ENCODE assay signal across 1 cellular context in the genomic region with DNA sequence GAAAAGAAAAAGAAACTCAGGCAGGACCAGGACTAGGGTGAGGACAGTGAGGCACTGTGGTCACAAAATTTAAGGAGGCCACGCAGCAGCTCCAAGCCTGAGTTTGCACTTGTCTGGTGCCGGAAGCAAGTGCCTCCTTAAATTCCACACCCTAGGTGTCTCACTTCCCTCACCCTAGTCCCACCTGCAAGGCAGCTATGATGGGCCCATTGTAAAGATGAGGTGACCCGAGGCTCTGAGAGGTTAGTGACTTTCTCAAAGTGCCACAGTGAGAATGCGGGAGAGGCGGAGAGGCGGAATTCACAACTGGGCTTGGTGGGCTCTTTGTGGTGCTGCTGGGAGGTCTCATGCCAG.
TF ChIP-seq lines count a peak whose summit lies in the region.

No MANE protein-coding gene starts in this region.

TF ChIP-seq in HCT116, 20 proteins besides CTCF, POLR2A, EP300 and RAD21 (continued from another document):
- TF ChIP-seq, protein P1, sequence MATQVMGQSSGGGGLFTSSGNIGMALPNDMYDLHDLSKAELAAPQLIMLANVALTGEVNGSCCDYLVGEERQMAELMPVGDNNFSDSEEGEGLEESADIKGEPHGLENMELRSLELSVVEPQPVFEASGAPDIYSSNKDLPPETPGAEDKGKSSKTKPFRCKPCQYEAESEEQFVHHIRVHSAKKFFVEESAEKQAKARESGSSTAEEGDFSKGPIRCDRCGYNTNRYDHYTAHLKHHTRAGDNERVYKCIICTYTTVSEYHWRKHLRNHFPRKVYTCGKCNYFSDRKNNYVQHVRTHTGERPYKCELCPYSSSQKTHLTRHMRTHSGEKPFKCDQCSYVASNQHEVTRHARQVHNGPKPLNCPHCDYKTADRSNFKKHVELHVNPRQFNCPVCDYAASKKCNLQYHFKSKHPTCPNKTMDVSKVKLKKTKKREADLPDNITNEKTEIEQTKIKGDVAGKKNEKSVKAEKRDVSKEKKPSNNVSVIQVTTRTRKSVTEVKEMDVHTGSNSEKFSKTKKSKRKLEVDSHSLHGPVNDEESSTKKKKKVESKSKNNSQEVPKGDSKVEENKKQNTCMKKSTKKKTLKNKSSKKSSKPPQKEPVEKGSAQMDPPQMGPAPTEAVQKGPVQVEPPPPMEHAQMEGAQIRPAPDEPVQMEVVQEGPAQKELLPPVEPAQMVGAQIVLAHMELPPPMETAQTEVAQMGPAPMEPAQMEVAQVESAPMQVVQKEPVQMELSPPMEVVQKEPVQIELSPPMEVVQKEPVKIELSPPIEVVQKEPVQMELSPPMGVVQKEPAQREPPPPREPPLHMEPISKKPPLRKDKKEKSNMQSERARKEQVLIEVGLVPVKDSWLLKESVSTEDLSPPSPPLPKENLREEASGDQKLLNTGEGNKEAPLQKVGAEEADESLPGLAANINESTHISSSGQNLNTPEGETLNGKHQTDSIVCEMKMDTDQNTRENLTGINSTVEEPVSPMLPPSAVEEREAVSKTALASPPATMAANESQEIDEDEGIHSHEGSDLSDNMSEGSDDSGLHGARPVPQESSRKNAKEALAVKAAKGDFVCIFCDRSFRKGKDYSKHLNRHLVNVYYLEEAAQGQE (IDR thresholded peaks at IDR 0.05; ENCODE audit: low read depth) = no peak
- TF ChIP-seq JUND (IDR thresholded peaks at IDR 0.05) = no peak
- TF ChIP-seq EGR1 (IDR thresholded peaks at IDR 0.05; ENCODE audit: low read depth) = no peak
- no peak for TF ChIP-seq FOSL1 (IDR thresholded peaks at IDR 0.05; ENCODE audit: low read depth)
- TF ChIP-seq EZH2phosphoT487 (IDR thresholded peaks at IDR 0.05; ENCODE audit: borderline replicate concordance) = no peak
- TF ChIP-seq, protein P2, sequence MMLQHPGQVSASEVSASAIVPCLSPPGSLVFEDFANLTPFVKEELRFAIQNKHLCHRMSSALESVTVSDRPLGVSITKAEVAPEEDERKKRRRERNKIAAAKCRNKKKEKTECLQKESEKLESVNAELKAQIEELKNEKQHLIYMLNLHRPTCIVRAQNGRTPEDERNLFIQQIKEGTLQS (IDR thresholded peaks at IDR 0.05) = no peak
- no peak for TF ChIP-seq SIN3A (IDR thresholded peaks at IDR 0.05; ENCODE audit: low read depth)
- TF ChIP-seq ZNF274 (IDR thresholded peaks at IDR 0.05; ENCODE audit: low read depth, low read length) = no peak
- no peak for TF ChIP-seq ELF1 (IDR thresholded peaks at IDR 0.05; ENCODE audit: borderline replicate concordance, low read depth)
